8 cellular contexts compared by ENCODE assay signal in the genomic region with DNA sequence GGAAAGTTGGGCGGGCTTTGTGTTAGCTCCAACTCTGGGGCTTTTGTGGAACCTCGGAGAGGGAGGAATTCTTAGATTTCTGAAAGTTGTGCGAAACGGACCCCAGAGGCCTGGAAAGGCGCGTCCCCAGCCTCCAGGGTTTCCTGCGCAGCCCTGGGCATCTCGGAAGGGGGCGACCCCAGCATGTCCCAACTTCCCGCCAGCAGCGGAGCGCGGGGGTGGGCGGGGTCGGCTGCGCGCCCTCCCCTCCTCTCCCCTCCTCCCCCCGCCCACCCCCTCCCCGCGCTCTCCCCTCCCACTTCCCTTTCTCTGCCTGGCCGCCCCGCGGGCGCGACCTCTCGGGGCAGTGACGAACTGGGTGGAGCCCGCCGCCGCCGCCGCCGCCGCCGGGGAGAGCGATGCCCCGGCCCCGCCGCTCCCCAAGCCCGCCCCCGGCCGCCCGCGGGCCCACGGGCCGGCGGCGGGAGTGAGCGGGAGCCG. TPM values are rescaled to one million over a fixed set of nuclear protein-coding genes. Genes with fewer than 3 reads are reported as not detected.
DNase-seq lines count a peak whose midpoint lies in the region; ATAC-seq lines count a peak whose summit lies in the region.

No MANE protein-coding gene starts in this region.

- H3K4me3 ChIP-seq in H7 (ENCODE audit: insufficient read depth, low read depth, low read length) (peak overlapping the region; percentile 78), rectal smooth muscle tissue (ENCODE audit: low read length) (peak overlapping the region; percentile 78)

- intact Hi-C loops in left ventricle myocardium superior (cut with micrococcal nuclease) = no loop called here

- peak overlapping the region; percentile 93 for H3K27ac ChIP-seq in rectal smooth muscle tissue (ENCODE audit: low read depth, low read length)

- H3K27me3 ChIP-seq in H7 (ENCODE audit: control insufficient read depth, insufficient read depth, low read length) (no peaks in the 10 kb centered on the region), rectal smooth muscle tissue (ENCODE audit: control insufficient read depth, insufficient read depth, low read length) (no peaks in the 10 kb centered on the region)

- ATAC-seq in left ventricle myocardium superior = peak; percentile 87

- peak overlapping the region; percentile 27 for H3K9ac ChIP-seq in rectal smooth muscle tissue (ENCODE audit: low read length)

- DNase-seq in GM03348 (ENCODE audit: low spot score) (peak; percentile 92), H7 (peak; percentile 95), M059J (ENCODE audit: low read depth) (peak; percentile 74), T-helper 1 cell (peak; percentile 69 to 77 (median 74)), amniotic epithelial cell (ENCODE audit: low read depth) (peak; percentile 54), left ventricle myocardium superior (peak; percentile 91), middle frontal gyrus (ENCODE audit: extremely low spot score, low spot score) (no peak)

- H3K4me1 ChIP-seq in rectal smooth muscle tissue (ENCODE audit: control insufficient read depth, insufficient read depth, low read length) = peaks cover 16% of the 10 kb centered on the region

- no peaks in the 10 kb centered on the region for H3K36me3 ChIP-seq in H7 (replicated peaks; ENCODE audit: control insufficient read depth, insufficient read depth, low read length)
- no peaks in the 10 kb centered on the region for H3K36me3 ChIP-seq in rectal smooth muscle tissue (ENCODE audit: control insufficient read depth, insufficient read depth, low read length)

RNA-seq across cellular contexts. Expression of a gene that starts 16.8 kb away (rescaled TPM):
- total RNA-seq in H7 (2014; rRNA removed; shearing (Covaris generic)) = not detected in 2 replicates
- not detected in 2 replicates for total RNA-seq in M059J (2014; rRNA removed; shearing (Covaris generic))
- total RNA-seq in left ventricle myocardium superior = 1.0 TPM
